Comparison of ENCODE assay signal across 29 cellular contexts in the genomic region with DNA sequence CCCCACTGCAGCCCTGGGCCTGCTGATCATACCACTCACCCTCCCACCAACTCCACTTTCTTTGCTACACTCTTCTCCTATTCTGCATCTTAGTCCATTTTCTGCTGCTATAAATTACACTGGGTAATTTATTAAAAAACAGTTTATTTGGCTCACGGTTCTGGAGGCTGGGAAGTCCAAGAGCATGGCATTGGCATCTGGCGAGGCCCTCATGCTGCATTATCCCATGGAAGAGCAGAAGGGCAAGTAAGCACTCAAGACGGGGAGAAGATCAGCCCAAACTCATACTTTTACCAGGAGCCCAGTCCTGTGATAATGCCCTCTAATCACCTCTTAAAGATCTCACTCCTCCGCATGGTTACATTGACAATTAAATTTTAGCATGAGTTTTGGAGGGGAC. TPM values are rescaled to one million over a fixed set of nuclear protein-coding genes. Genes with fewer than 3 reads are reported as not detected.
A peak's percentile ranks its signal among the peaks of the same experiment; 100 is the strongest.
DNase-seq lines count a peak whose midpoint lies in the region; ATAC-seq lines count a peak whose summit lies in the region.
"Had no signal": no experiment of that assay in that cellular context is flagged by ENCODE, and none has a peak within 500 bp of the region (broad histone marks: within the 10 kb centered on the region; RNA-seq: fewer than 3 reads in every experiment).

No MANE protein-coding gene starts in this region.

- no peak overlapping the region for H3K4me3 Mint-ChIP-seq in activated naive CD4-positive, alpha-beta T cell treated with anti-CD3 and anti-CD28 coated beads, Interleukin-2, amount 10 ng/mL, durations not matched to agents 7 days and 5 days
- H3K4me3 Mint-ChIP-seq in T-cell (peak overlapping the region in 2 of 3 donors; percentile 13 to 88), immature natural killer cell (peak overlapping the region; percentile 93 to 100 (median 97))
- H3K4me3 Mint-ChIP-seq in stimulated activated memory B cell treated with anti-CD40 and anti-IgM and Interleukin-4, amounts not matched to agents 10 μg/mL and 1 μg/mL and 100 μg/mL, for 72 hours, result no peak overlapping the region
- H3K4me3 Mint-ChIP-seq: activated naive CD4-positive, alpha-beta T cell treated with anti-CD3 and anti-CD28 coated beads for 36 hours had no signal

- CTCF ChIA-PET in activated naive CD4-positive, alpha-beta T cell treated with anti-CD3 and anti-CD28 coated beads, Interleukin-2, amount 10 ng/mL, durations not matched to agents 7 days and 5 days (lab: Charles Lee), result interaction anchor here (1.6 kb wide), 1 partner anchor 19 kb away, joined by 6 read pairs; no protein-coding TSS in a partner anchor
- CTCF ChIA-PET in T-cell (lab: Charles Lee), result no interaction called here

- H3K4me1 Mint-ChIP-seq in activated naive CD4-positive, alpha-beta T cell treated with anti-CD3 and anti-CD28 coated beads, Interleukin-2, amount 10 ng/mL, durations not matched to agents 7 days and 5 days, result peaks cover 95% of the 10 kb centered on the region
- H3K4me1 Mint-ChIP-seq in T-cell (peaks cover 80 to 96% (median 94%) of the 10 kb centered on the region in 3 donors), immature natural killer cell (peaks cover 94 to 100% of the 10 kb centered on the region in 2 donors)
- H3K4me1 Mint-ChIP-seq in stimulated activated memory B cell treated with anti-CD40 and anti-IgM and Interleukin-4, amounts not matched to agents 10 μg/mL and 1 μg/mL and 100 μg/mL, for 72 hours, result peaks cover 76% of the 10 kb centered on the region

- no peak for DNase-seq in activated naive CD4-positive, alpha-beta T cell treated with anti-CD3 and anti-CD28 coated beads, Interleukin-2, amount 10 ng/mL, durations not matched to agents 7 days and 5 days
- no peak for DNase-seq in activated naive CD4-positive, alpha-beta T cell treated with anti-CD3 and anti-CD28 coated beads, Interleukin-2, amount 50 U/mL, for 16 hours
- DNase-seq in T-cell, result no peak
- no peak for DNase-seq in immature natural killer cell
- DNase-seq in dedifferentiated amniotic fluid mesenchymal stem cell (ENCODE audit: extremely low spot score), result no peak
- DNase-seq in dermis blood vessel endothelial cell, result no peak
- DNase-seq: activated naive CD4-positive, alpha-beta T cell treated with anti-CD3 and anti-CD28 coated beads for 36 hours; activated T-cell treated with anti-CD3 and anti-CD28 coated beads, Interleukin-2, amount 50 U/mL, for 4 hours; Caco-2; cortex of kidney; gastrocnemius medialis; GDM1; HCEC 1CT; KBM-7; mesenchymal stem cell; MM.1S; NCI-H2029; NCI-H526; nucleus accumbens; SHP77 treated with DMSO at 0.1 percent for 48 hours; stomach; transverse colon had no signal

- H3K27me3 Mint-ChIP-seq in activated naive CD4-positive, alpha-beta T cell treated with anti-CD3 and anti-CD28 coated beads, Interleukin-2, amount 10 ng/mL, durations not matched to agents 7 days and 5 days, result no peaks in the 10 kb centered on the region
- H3K27me3 Mint-ChIP-seq in T-cell, result no peaks in the 10 kb centered on the region
- peaks cover 8 to 12% (median 12%) of the 10 kb centered on the region in 3 donors for H3K27me3 Mint-ChIP-seq in immature natural killer cell (ENCODE audit: low read depth in 3 of 3)
- H3K27me3 Mint-ChIP-seq in stimulated activated memory B cell treated with anti-CD40 and anti-IgM and Interleukin-4, amounts not matched to agents 10 μg/mL and 1 μg/mL and 100 μg/mL, for 72 hours, result no peaks in the 10 kb centered on the region

- H3K36me3 Mint-ChIP-seq in activated naive CD4-positive, alpha-beta T cell treated with anti-CD3 and anti-CD28 coated beads, Interleukin-2, amount 10 ng/mL, durations not matched to agents 7 days and 5 days, result peaks cover 55% of the 10 kb centered on the region
- H3K36me3 Mint-ChIP-seq in T-cell (peaks cover 20% of the 10 kb centered on the region), immature natural killer cell (peaks cover 16 to 44% (median 35%) of the 10 kb centered on the region in 3 donors)
- H3K36me3 Mint-ChIP-seq in stimulated activated memory B cell treated with anti-CD40 and anti-IgM and Interleukin-4, amounts not matched to agents 10 μg/mL and 1 μg/mL and 100 μg/mL, for 72 hours, result peaks cover 22% of the 10 kb centered on the region

- peaks cover 19% of the 10 kb centered on the region for H3K9me3 Mint-ChIP-seq in activated naive CD4-positive, alpha-beta T cell treated with anti-CD3 and anti-CD28 coated beads, Interleukin-2, amount 10 ng/mL, durations not matched to agents 7 days and 5 days
- H3K9me3 Mint-ChIP-seq in T-cell (peaks cover 6 to 13% (median 11%) of the 10 kb centered on the region in 3 donors), immature natural killer cell (peaks cover 0 to 3% (median 0%) of the 10 kb centered on the region in 6 donors)
- peaks cover 6% of the 10 kb centered on the region for H3K9me3 Mint-ChIP-seq in stimulated activated memory B cell treated with anti-CD40 and anti-IgM and Interleukin-4, amounts not matched to agents 10 μg/mL and 1 μg/mL and 100 μg/mL, for 72 hours

- ATAC-seq in T-cell (replicated peaks in 1 of 4) (no peak), HG02973 (IDR thresholded peaks at IDR 0.05; ENCODE audit: unreplicated experiment) (no peak)
- no peak for ATAC-seq in stimulated activated memory B cell treated with anti-CD40 and anti-IgM and Interleukin-4, amounts not matched to agents 10 μg/mL and 1 μg/mL and 100 μg/mL, for 72 hours
- ATAC-seq: activated T-cell treated with anti-CD3 and anti-CD28 coated beads, Interleukin-2, amount 50 U/mL, for 4 hours; gastrocnemius medialis; left lobe of liver had no signal

- POLR2A ChIA-PET in T-cell (lab: Charles Lee), result no interaction called here

- H3K27ac Mint-ChIP-seq in activated naive CD4-positive, alpha-beta T cell treated with anti-CD3 and anti-CD28 coated beads, Interleukin-2, amount 10 ng/mL, durations not matched to agents 7 days and 5 days, result peak overlapping the region; percentile 12
- H3K27ac Mint-ChIP-seq in T-cell, result peak overlapping the region; percentile 99
- peak overlapping the region; percentile 98 to 100 (median 100) for H3K27ac Mint-ChIP-seq in immature natural killer cell
- peak overlapping the region; percentile 98 for H3K27ac Mint-ChIP-seq in stimulated activated memory B cell treated with anti-CD40 and anti-IgM and Interleukin-4, amounts not matched to agents 10 μg/mL and 1 μg/mL and 100 μg/mL, for 72 hours

RNA-seq across cellular contexts. Expression of a gene that starts 9.4 kb away (rescaled TPM):
- 10 to 100 TPM; 25.6 to 37.8 (median 28.7) TPM for total RNA-seq in T-cell
- polyA plus RNA-seq in immature natural killer cell, result 100 to 1,000 TPM; 327 to 486 (median 374) TPM
- total RNA-seq in dermis blood vessel endothelial cell, result 32.4 and 45.6 TPM in 2 replicates

RNA-seq across cellular contexts. Expression of a gene that starts 23.2 kb away (rescaled TPM):
- total RNA-seq in T-cell (under 1 TPM in 3 of 5 donors, not detected in 2; 0.13 to 0.84 (median 0.68) TPM), dermis blood vessel endothelial cell (under 0.01 and 0.19 TPM in 2 replicates)
- polyA plus RNA-seq in immature natural killer cell, result under 1 TPM in 1 of 3 donors, not detected in 2; 0.43 TPM
- total RNA-seq: A673; activated naive CD4-positive, alpha-beta T cell treated with anti-CD3 and anti-CD28 coated beads for 36 hours; activated T-cell treated with anti-CD3 and anti-CD28 coated beads, Interleukin-2, amount 50 U/mL, for 4 hours; ascending aorta; Caco-2; gastrocnemius medialis; hepatocyte; HT1080; left lobe of liver; transverse colon had no signal
- polyA plus RNA-seq: hepatocyte had no signal

RNA-seq across cellular contexts. Expression of a gene that starts 44.8 kb away (rescaled TPM):
- 10 to 100 TPM; 40.2 to 79.0 (median 70.0) TPM for total RNA-seq in T-cell
- 100 to 1,000 TPM in 1 of 3 donors, 10 to 100 TPM in 2; 62.2 to 121 (median 89.0) TPM for polyA plus RNA-seq in immature natural killer cell
- 338 and 359 TPM in 2 replicates for total RNA-seq in dermis blood vessel endothelial cell

Comparison
In these comparisons a context has a peak if more than half of its experiments do, and no peak if none do; other contexts are left out.
1. H3K27ac Mint-ChIP-seq: peak in every context shown above with its lines; median percentile 100 in immature natural killer cell; 99 in T-cell; 98 in stimulated activated memory B cell treated with anti-CD40 and anti-IgM and Interleukin-4, amounts not matched to agents 10 μg/mL and 1 μg/mL and 100 μg/mL, for 72 hours; 12 in activated naive CD4-positive, alpha-beta T cell treated with anti-CD3 and anti-CD28 coated beads, Interleukin-2, amount 10 ng/mL, durations not matched to agents 7 days and 5 days.
2. H3K4me3 Mint-ChIP-seq: peak in T-cell (2 of 3) and immature natural killer cell (5 of 5); none in activated naive CD4-positive, alpha-beta T cell treated with anti-CD3 and anti-CD28 coated beads, Interleukin-2, amount 10 ng/mL, durations not matched to agents 7 days and 5 days (single experiment) and stimulated activated memory B cell treated with anti-CD40 and anti-IgM and Interleukin-4, amounts not matched to agents 10 μg/mL and 1 μg/mL and 100 μg/mL, for 72 hours (single experiment).